16 cellular contexts compared by ENCODE assay signal in genomic region chr15:91861223-91861622, GRCh38. TPM values are rescaled to one million over a fixed set of nuclear protein-coding genes. Genes with fewer than 3 reads are reported as not detected.
DNase-seq lines count a peak whose midpoint lies in the region; ATAC-seq and TF ChIP-seq lines count a peak whose summit lies in the region.
"Had no signal": no experiment of that assay in that cellular context is flagged by ENCODE, and none has a peak within 500 bp of the region (broad histone marks: within the 10 kb centered on the region; RNA-seq: fewer than 3 reads in every experiment).

No MANE protein-coding gene starts in this region.

- H4K20me1 ChIP-seq in DOHH2 (ENCODE audit: control insufficient read depth, insufficient read depth, low read depth, low read length), result peaks cover 55% of the 10 kb centered on the region

- no peak overlapping the region for H2BK12ac ChIP-seq in neuronal stem cell (ENCODE audit: low read length)

- POLR2A ChIA-PET in CD8-positive, alpha-beta memory T cell (lab: Charles Lee), result no interaction called here

- H3K27me3 ChIP-seq in DOHH2 (ENCODE audit: control insufficient read depth, low read length) (no peaks in the 10 kb centered on the region), neuronal stem cell (ENCODE audit: control insufficient read depth in 3 of 3, insufficient read depth in 3 of 3, low read depth in 1 of 3, low read length in 3 of 3) (peaks cover 0 to 12% (median 0%) of the 10 kb centered on the region in 3 experiments), suprapubic skin (no peaks in the 10 kb centered on the region), gastroesophageal sphincter (no peaks in the 10 kb centered on the region)
- H3K27me3 ChIP-seq in CD8-positive, alpha-beta memory T cell (ENCODE audit: insufficient read depth, low read length, poor library complexity, severe bottlenecking), result no peaks in the 10 kb centered on the region
- H3K27me3 ChIP-seq: breast epithelium had no signal

- no peak overlapping the region for H3K27ac Mint-ChIP-seq in progenitor cell of endocrine pancreas
- no peak overlapping the region for H3K27ac Mint-ChIP-seq in CD8-positive, alpha-beta memory T cell
- H3K27ac Mint-ChIP-seq: B cell had no signal

- peak overlapping the region; percentile 37 for H3K4me2 ChIP-seq in DOHH2 (ENCODE audit: low read length)
- H3K4me2 ChIP-seq in neuronal stem cell (ENCODE audit: insufficient read depth, low read length, poor library complexity, severe bottlenecking), result no peak overlapping the region

- no peaks in the 10 kb centered on the region for H3K36me3 Mint-ChIP-seq in progenitor cell of endocrine pancreas (ENCODE audit: insufficient read depth)
- peaks cover 0 to 3% (median 0%) of the 10 kb centered on the region in 3 donors for H3K36me3 Mint-ChIP-seq in CD8-positive, alpha-beta memory T cell

- CTCF ChIA-PET in CD8-positive, alpha-beta memory T cell (lab: Charles Lee), result interaction anchor here (3.7 kb wide), 1 partner anchor 7 kb away, joined by 22 read pairs; the partner anchor contains the start of gene SLCO3A1

- peaks cover 92% of the 10 kb centered on the region for H3K4me1 ChIP-seq in DOHH2 (ENCODE audit: control insufficient read depth, low read length)
- H3K4me1 ChIP-seq in neuronal stem cell (ENCODE audit: control insufficient read depth in 2 of 2, insufficient read depth in 1 of 2, low read depth in 1 of 2, low read length in 2 of 2), result peaks cover 0 to 20% of the 10 kb centered on the region in 2 donors
- peaks cover 88% of the 10 kb centered on the region for H3K4me1 ChIP-seq in CD8-positive, alpha-beta memory T cell (ENCODE audit: insufficient read depth, low read length)
- peaks cover 41% of the 10 kb centered on the region for H3K4me1 ChIP-seq in suprapubic skin
- peaks cover 6 to 63% (median 30%) of the 10 kb centered on the region in 3 donors for H3K4me1 ChIP-seq in gastroesophageal sphincter

- no peak overlapping the region for H2BK15ac ChIP-seq in neuronal stem cell (ENCODE audit: low read length)

- H2BK5ac ChIP-seq in neuronal stem cell (ENCODE audit: low read length), result no peak overlapping the region

- no peak for TF ChIP-seq EP300 in suprapubic skin (IDR thresholded peaks at IDR 0.05)
- no peak for TF ChIP-seq EP300 in gastroesophageal sphincter (IDR thresholded peaks at IDR 0.05)

- peaks cover 42% of the 10 kb centered on the region for H3K27me3 Mint-ChIP-seq in progenitor cell of endocrine pancreas
- H3K27me3 Mint-ChIP-seq in CD8-positive, alpha-beta memory T cell, result no peaks in the 10 kb centered on the region

- H2AFZ ChIP-seq in neuronal stem cell (ENCODE audit: low read length), result no peak overlapping the region

- H3K9me3 ChIP-seq in DOHH2 (ENCODE audit: control insufficient read depth, insufficient read depth, low read length) (no peaks in the 10 kb centered on the region), neuronal stem cell (replicated peaks in 1 of 2; ENCODE audit: control insufficient read depth in 2 of 2, insufficient read depth in 1 of 2, low read depth in 1 of 2, low read length in 2 of 2) (no peaks in the 10 kb centered on the region), suprapubic skin (no peaks in the 10 kb centered on the region), gastroesophageal sphincter (no peaks in the 10 kb centered on the region)
- no peaks in the 10 kb centered on the region for H3K9me3 ChIP-seq in CD8-positive, alpha-beta memory T cell (ENCODE audit: low read length)
- H3K9me3 ChIP-seq: breast epithelium had no signal

- H3K79me2 ChIP-seq in DOHH2 (ENCODE audit: control insufficient read depth, low read length), result peaks cover 79% of the 10 kb centered on the region

- H3K9me2 ChIP-seq in DOHH2 (replicated peaks; ENCODE audit: control insufficient read depth, low read length), result no peaks in the 10 kb centered on the region

- no peak overlapping the region for H3K14ac ChIP-seq in neuronal stem cell (ENCODE audit: low read length)

- H3K9me3 Mint-ChIP-seq in progenitor cell of endocrine pancreas (ENCODE audit: low read depth), result no peaks in the 10 kb centered on the region
- H3K9me3 Mint-ChIP-seq in CD8-positive, alpha-beta memory T cell, result no peaks in the 10 kb centered on the region

- TF ChIP-seq POLR2A in suprapubic skin (IDR thresholded peaks at IDR 0.05) (no peak), gastroesophageal sphincter (IDR thresholded peaks at IDR 0.05) (no peak)

- H3K4me1 Mint-ChIP-seq in progenitor cell of endocrine pancreas (ENCODE audit: low read depth), result peaks cover 12% of the 10 kb centered on the region
- H3K4me1 Mint-ChIP-seq in CD8-positive, alpha-beta memory T cell, result peaks cover 87 to 99% (median 99%) of the 10 kb centered on the region in 3 donors

- H3K27ac ChIP-seq in DOHH2 (ENCODE audit: low read depth, low read length), result no peak overlapping the region
- H3K27ac ChIP-seq in neuronal stem cell (replicated peaks; ENCODE audit: low read length), result peak overlapping the region; percentile 57
- no peak overlapping the region for H3K27ac ChIP-seq in CD8-positive, alpha-beta memory T cell (ENCODE audit: low read depth, low read length)
- no peak overlapping the region for H3K27ac ChIP-seq in suprapubic skin
- no peak overlapping the region for H3K27ac ChIP-seq in gastroesophageal sphincter
- H3K27ac ChIP-seq: breast epithelium had no signal

- no peak overlapping the region for H4K91ac ChIP-seq in neuronal stem cell (ENCODE audit: low read depth, low read length, poor library complexity)

- no peak overlapping the region for H3K4ac ChIP-seq in neuronal stem cell (ENCODE audit: low read length)

- H3F3A ChIP-seq in DOHH2 (ENCODE audit: control insufficient read depth, insufficient read depth), result peaks cover 23% of the 10 kb centered on the region

- TF ChIP-seq CTCF in DOHH2 (IDR thresholded peaks at IDR 0.05; ENCODE audit: low read depth, low read length, poor library complexity, severe bottlenecking) (no peak), progenitor cell of endocrine pancreas (IDR thresholded peaks at IDR 0.05; ENCODE audit: unreplicated experiment) (no peak), suprapubic skin (IDR thresholded peaks at IDR 0.05) (no peak), gastroesophageal sphincter (IDR thresholded peaks at IDR 0.05) (no peak)

- H3K79me1 ChIP-seq in neuronal stem cell (ENCODE audit: low read depth, low read length), result no peaks in the 10 kb centered on the region

- H2AK5ac ChIP-seq in neuronal stem cell (ENCODE audit: low read depth, low read length), result no peak overlapping the region

- WGBS in neuronal stem cell (ENCODE audit: extremely low coverage in 2 of 2, insufficient read length in 2 of 2, insufficient replicate concordance in 1 of 2), 2 donors, result no CpG with 5 or more reads among the region's 6 CpGs
- 74% methylated on average over 6 of the region's 6 CpGs for WGBS in suprapubic skin
- 85 to 91% methylated on average over 6 of the region's 6 CpGs for WGBS in gastroesophageal sphincter (ENCODE audit: low coverage in 1 of 2), 2 donors

- H3K18ac ChIP-seq in neuronal stem cell (ENCODE audit: low read length), result peak overlapping the region; percentile 0

- H3K9ac ChIP-seq in neuronal stem cell (ENCODE audit: low read depth, low read length, poor library complexity), result no peak overlapping the region

- H4K8ac ChIP-seq in neuronal stem cell (ENCODE audit: low read depth, low read length), result no peak overlapping the region

- no peak overlapping the region for H3K4me3 Mint-ChIP-seq in progenitor cell of endocrine pancreas (ENCODE audit: low read depth)
- H3K4me3 Mint-ChIP-seq in CD8-positive, alpha-beta memory T cell, result peak overlapping the region in 2 of 7 donors; percentile 9 to 29
- H3K4me3 Mint-ChIP-seq: B cell had no signal

- peak; percentile 79 to 93 for DNase-seq in NOMO-1 (lab: John Stamatoyannopoulos, UW; ENCODE audit: unreplicated experiment in 2 of 2)
- peak; percentile 17 for DNase-seq in astrocyte of the hippocampus (ENCODE audit: low read depth, low spot score)
- peak; percentile 12 for DNase-seq in neuronal stem cell (ENCODE audit: low spot score)
- DNase-seq in progenitor cell of endocrine pancreas (ENCODE audit: low spot score, unreplicated experiment), result no peak
- no peak for DNase-seq in CD8-positive, alpha-beta memory T cell
- DNase-seq in suprapubic skin (ENCODE audit: low spot score in 2 of 2), result no peak
- DNase-seq: activated CD8-positive, alpha-beta memory T cell treated with anti-CD3 and anti-CD28 coated beads, Interleukin-2, amount 50 U/mL, for 4 hours; activated naive CD4-positive, alpha-beta T cell treated with anti-CD3 and anti-CD28 coated beads, Interleukin-2, amount 50 U/mL, for 16 hours; DND-41; effector CD4-positive, alpha-beta T cell; mesendoderm; NCI-H2171 had no signal

- H2BK120ac ChIP-seq in neuronal stem cell (ENCODE audit: low read depth, low read length), result no peak overlapping the region

- H3K23ac ChIP-seq in neuronal stem cell (ENCODE audit: low read depth, low read length, poor library complexity), result no peak overlapping the region

- H3K4me3 ChIP-seq in DOHH2 (ENCODE audit: low read length) (peak overlapping the region; percentile 8), neuronal stem cell (ENCODE audit: low read length in 2 of 2) (no peak overlapping the region), suprapubic skin (no peak overlapping the region), gastroesophageal sphincter (no peak overlapping the region)
- no peak overlapping the region for H3K4me3 ChIP-seq in CD8-positive, alpha-beta memory T cell (ENCODE audit: low read length)
- H3K4me3 ChIP-seq: breast epithelium had no signal

- H3K36me3 ChIP-seq in DOHH2 (ENCODE audit: control insufficient read depth, low read length) (peaks cover 5% of the 10 kb centered on the region), neuronal stem cell (replicated peaks in 1 of 2; ENCODE audit: control insufficient read depth in 2 of 2, insufficient read depth in 2 of 2, low read length in 2 of 2) (no peaks in the 10 kb centered on the region), suprapubic skin (no peaks in the 10 kb centered on the region), gastroesophageal sphincter (no peaks in the 10 kb centered on the region)
- H3K36me3 ChIP-seq in CD8-positive, alpha-beta memory T cell (ENCODE audit: insufficient read depth, low read length), result no peaks in the 10 kb centered on the region
- H3K36me3 ChIP-seq: breast epithelium had no signal

- no peak for ATAC-seq in gastroesophageal sphincter

RNA-seq across cellular contexts. Expression of gene SLCO3A1, which starts 7.7 kb away (rescaled TPM):
- polyA plus RNA-seq in neuronal stem cell (2013, experiment 1 of 2), result 10.1 TPM
- 10.6 TPM for polyA plus RNA-seq in neuronal stem cell (2013, experiment 2 of 2)
- total RNA-seq in progenitor cell of endocrine pancreas (4.8 and 7.7 TPM in 2 replicates), suprapubic skin (100 to 1,000 TPM in 1 of 4 donors, 10 to 100 TPM in 3; 29.0 to 131 (median 44.6) TPM), gastroesophageal sphincter (10 to 100 TPM; 10.1 to 14.4 (median 12.1) TPM)
- total RNA-seq in CD8-positive, alpha-beta memory T cell, result 10 to 100 TPM; 10.0 to 10.8 TPM
- polyA plus RNA-seq in CD8-positive, alpha-beta memory T cell, result 47.9 TPM

Comparison
In these comparisons a context has a peak if more than half of its experiments do, and no peak if none do; other contexts are left out.
1. DNase-seq: peak in NOMO-1 (2 of 2), astrocyte of the hippocampus (single experiment) and neuronal stem cell (single experiment); none in progenitor cell of endocrine pancreas (single experiment), CD8-positive, alpha-beta memory T cell (0 of 5) and suprapubic skin (0 of 2).